In the genomic region with DNA sequence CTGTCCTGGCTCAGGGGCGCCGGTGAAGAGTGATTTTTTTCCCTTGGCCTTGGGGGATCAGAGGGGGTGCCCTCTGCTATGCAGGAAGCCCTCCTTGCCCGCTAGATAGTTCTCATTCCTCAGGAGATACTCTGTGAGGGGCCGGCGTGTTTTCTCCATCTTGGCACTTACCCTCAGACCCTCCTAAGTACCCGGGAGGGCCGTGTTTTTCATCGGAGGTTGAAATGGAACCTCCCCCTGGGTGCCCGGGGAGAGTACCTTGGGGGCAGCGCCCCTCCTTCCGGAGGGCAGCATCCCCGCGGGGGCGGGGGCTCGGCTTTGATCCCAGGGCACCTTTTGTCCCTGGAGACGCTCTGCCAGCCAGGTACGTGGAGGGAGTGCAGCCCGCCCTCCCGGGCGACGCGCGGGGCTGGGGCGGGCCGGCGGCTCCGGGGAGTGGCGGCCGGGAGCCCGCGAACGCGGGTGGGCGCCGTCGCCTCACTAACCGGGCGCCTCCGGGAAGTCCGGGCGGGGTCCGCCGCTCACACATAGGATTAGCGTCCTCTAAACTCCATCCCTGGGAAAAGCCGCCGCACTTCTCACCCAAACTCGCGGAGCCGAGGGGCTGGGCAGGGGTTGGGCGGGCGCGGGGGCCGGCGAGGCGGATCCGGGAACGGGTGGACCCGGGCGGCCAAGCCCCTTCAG, we compare ENCODE assay signal across 8 cellular contexts. TPM values are rescaled to one million over a fixed set of nuclear protein-coding genes. Genes with fewer than 3 reads are reported as not detected.
DNase-seq lines count a peak whose midpoint lies in the region; ATAC-seq and TF ChIP-seq lines count a peak whose summit lies in the region.
"Not testable (repeated sequence)": the region's sequence is repeated elsewhere in the genome, so short reads cannot be mapped to it uniquely, and the experiment has no call there.

No MANE protein-coding gene starts in this region.

- TF ChIP-seq CTCF in RWPE2 (IDR thresholded peaks at IDR 0.05; ENCODE audit: poor library complexity, severe bottlenecking); fibroblast of lung (conservative IDR thresholded peaks at IDR 0.05 in 1 of 2, IDR thresholded peaks at IDR 0.05 in 1 of 2; ENCODE audit: low read depth in 1 of 2, low read length in 2 of 2); mucosa of descending colon (IDR thresholded peaks at IDR 0.05): not testable (repeated sequence)

- not testable (repeated sequence) for H2AFZ ChIP-seq in fibroblast of lung (ENCODE audit: low read length)

- H3K4me2 ChIP-seq in fibroblast of lung (ENCODE audit: extremely low read depth, insufficient read depth, low read length), result peak overlapping the region; percentile 75

- H3K4me3 ChIP-seq in RWPE2 (ENCODE audit: severe bottlenecking) (peak overlapping the region; percentile 99), fibroblast of lung (replicated peaks in 1 of 4; ENCODE audit: control extremely low read depth in 1 of 4, insufficient read depth in 1 of 4, low read depth in 3 of 4, low read length in 4 of 4) (peak overlapping the region; percentile 54 to 69 (median 57)), mucosa of descending colon (peak overlapping the region; percentile 48)

- not testable (repeated sequence) for H3K9me3 ChIP-seq in RWPE2 (ENCODE audit: severe bottlenecking); fibroblast of lung (ENCODE audit: control insufficient read depth, insufficient read depth, low read depth, low read length); mucosa of descending colon

- H3K4me1 ChIP-seq in RWPE2 (ENCODE audit: insufficient read depth, poor library complexity, severe bottlenecking); fibroblast of lung (ENCODE audit: control insufficient read depth, extremely low read depth, insufficient read depth, low read length): not testable (repeated sequence)
- H3K4me1 ChIP-seq in mucosa of descending colon (ENCODE audit: low read depth), result peaks cover 14% of the 10 kb centered on the region

- H4K20me1 ChIP-seq in fibroblast of lung (ENCODE audit: control insufficient read depth, extremely low read depth, insufficient read depth, low read length), result not testable (repeated sequence)

- intact Hi-C loops in mucosa of descending colon (cut with DNase I, micrococcal nuclease), result not testable (repeated sequence)

- H3K9ac ChIP-seq in fibroblast of lung (ENCODE audit: insufficient read depth, low read length), result peak overlapping the region; percentile 67

- H3K79me2 ChIP-seq in fibroblast of lung (ENCODE audit: control insufficient read depth, insufficient read depth, low read length), result peaks cover 35% of the 10 kb centered on the region

- H3K36me3 ChIP-seq in RWPE2 (ENCODE audit: low read depth); fibroblast of lung (ENCODE audit: control insufficient read depth, insufficient read depth, low read length); mucosa of descending colon (ENCODE audit: low read depth): not testable (repeated sequence)

- DNase-seq in COLO668 (lab: John Stamatoyannopoulos, UW; ENCODE audit: unreplicated experiment) (peak; percentile 42), activated gamma-delta T cell treated with Interleukin-2 at 50 U/mL for 16 hours (peak; percentile 33), fibroblast of lung (ENCODE audit: low read depth in 2 of 2) (peak in 1 of 2 donors; percentile 7), mucosa of descending colon (peak; percentile 49 to 72 (median 71))
- not testable (repeated sequence) for DNase-seq in RWPE2 (ENCODE audit: low spot score)
- DNase-seq in stimulated activated CD8-positive, alpha-beta memory T cell treated with anti-CD3 and anti-CD28 coated beads, Interleukin-12 subunit alpha, Interleukin-12 subunit beta, amount 100 ng/mL, for 1 hour (ENCODE audit: low read depth), result peak; percentile 7

- ATAC-seq in GM21381 (IDR thresholded peaks at IDR 0.05; ENCODE audit: unreplicated experiment) (peak; percentile 27), HG03432 (IDR thresholded peaks at IDR 0.05; ENCODE audit: unreplicated experiment) (peak; percentile 31), RWPE2 (ENCODE audit: low read depth) (peak; percentile 4; the same call in 1 of the 3 replicates), mucosa of descending colon (peak; percentile 42)

- H3K27ac ChIP-seq in RWPE2 (ENCODE audit: poor library complexity, severe bottlenecking), result peak overlapping the region; percentile 73
- peak overlapping the region; percentile 43 for H3K27ac ChIP-seq in fibroblast of lung (ENCODE audit: insufficient read depth, low read length)

- not testable (repeated sequence) for H3K27me3 ChIP-seq in RWPE2 (ENCODE audit: insufficient read depth, poor library complexity, severe bottlenecking); fibroblast of lung (ENCODE audit: control insufficient read depth, insufficient read depth, low read length)

RNA-seq across cellular contexts. Expression of a gene that starts 0.8 kb away (rescaled TPM):
- total RNA-seq in fibroblast of lung (47.5 and 63.9 TPM in 2 replicates), mucosa of descending colon (10 to 100 TPM; 39.6 to 55.0 (median 47.0) TPM)
- 51.6 and 55.5 TPM in 2 replicates for polyA plus RNA-seq in fibroblast of lung
- 26.9 and 31.8 TPM in 2 replicates for polyA plus RNA-seq in fibroblast of lung (2012)
- 25.9 and 59.8 TPM in 2 replicates for polyA minus RNA-seq in fibroblast of lung (ENCODE audit: low replicate concordance)

RNA-seq across cellular contexts. Expression of a gene that starts 54.2 kb away (rescaled TPM):
- total RNA-seq in fibroblast of lung (18.5 and 18.7 TPM in 2 replicates), mucosa of descending colon (10 to 100 TPM; 16.9 to 23.9 (median 21.5) TPM)
- 17.5 and 19.1 TPM in 2 replicates for polyA plus RNA-seq in fibroblast of lung
- 13.3 and 16.4 TPM in 2 replicates for polyA plus RNA-seq in fibroblast of lung (2012)
- 3.3 and 4.1 TPM in 2 replicates for polyA minus RNA-seq in fibroblast of lung (ENCODE audit: low replicate concordance)

Comparison
In these comparisons a context has a peak if more than half of its experiments do, and no peak if none do; other contexts are left out.
1. H3K4me3 ChIP-seq: peak in every context shown above with its lines; median percentile 99 in RWPE2; 57 in fibroblast of lung; 48 in mucosa of descending colon.